In genomic region chr17:67245073-67245693, GRCh38 we compare ENCODE assay signal across 1 cellular context.
TF ChIP-seq lines count a peak whose summit lies in the region.

HELZ (minus strand) TSS chr17:67245196; CDS start chr17:67218804, 26,392 bp downstream.

TF ChIP-seq in K562, 482 proteins besides CTCF, POLR2A, EP300 and RAD21 (continued from another document and continues in another):
- 0 out of 2 replicates have a peak, but pooled peaks have one; percentile 57 for TF ChIP-seq ZNF592 (IDR thresholded peaks at IDR 0.05)
- no peak for TF ChIP-seq ARID1B (IDR thresholded peaks at IDR 0.05)
- TF ChIP-seq ZNF311 (CRISPR knock-in tag; IDR thresholded peaks at IDR 0.05) = no peak
- TF ChIP-seq ZNF444 (CRISPR knock-in tag; IDR thresholded peaks at IDR 0.05) = no peak
- no peak for TF ChIP-seq KAT7 (CRISPR knock-in tag; IDR thresholded peaks at IDR 0.05; ENCODE audit: borderline replicate concordance)
- 0 out of 2 replicates have a peak, but pooled peaks have one; percentile 25 for TF ChIP-seq ZNF395 (CRISPR knock-in tag; IDR thresholded peaks at IDR 0.05)
- TF ChIP-seq TBL1XR1 (IDR thresholded peaks at IDR 0.05; ENCODE audit: low read length in 2 of 2) = no peak; a peak in 1 of 4 replicates
- no peak for TF ChIP-seq ZNF740 (CRISPR knock-in tag; IDR thresholded peaks at IDR 0.05)
- TF ChIP-seq ZNF740 (tag; IDR thresholded peaks at IDR 0.05) = peak in 1 of 2 experiments; percentile 8; a peak in 1 of 4 replicates
- TF ChIP-seq NR2C1 (IDR thresholded peaks at IDR 0.05) = no peak
- no peak for TF ChIP-seq NR2C1 (tag; IDR thresholded peaks at IDR 0.05)
- no peak for TF ChIP-seq HNRNPUL1 (IDR thresholded peaks at IDR 0.05; ENCODE audit: low read length)
- TF ChIP-seq SNRNP70 (optimal IDR thresholded peaks at IDR 0.05; ENCODE audit: low read depth, low read length) = no peak
- TF ChIP-seq ZNF318 (IDR thresholded peaks at IDR 0.05; ENCODE audit: borderline replicate concordance in 1 of 2, low read depth in 1 of 2) = no peak
- no peak for TF ChIP-seq ETS1 (conservative IDR thresholded peaks at IDR 0.05; ENCODE audit: control insufficient read depth, low read depth, low read length)
- no peak for TF ChIP-seq SMAD3 (CRISPR knock-in tag; conservative IDR thresholded peaks at IDR 0.05)
- 0 out of 2 replicates have a peak, but pooled peaks have one; percentile 3 for TF ChIP-seq NFIC (IDR thresholded peaks at IDR 0.05)
- no peak for TF ChIP-seq RBM34 (IDR thresholded peaks at IDR 0.05; ENCODE audit: borderline replicate concordance, insufficient read depth, low read length)
- no peak for TF ChIP-seq KAT2B (IDR thresholded peaks at IDR 0.05; ENCODE audit: low read depth, low read length)
- no peak for TF ChIP-seq GTF2A2 (tag; IDR thresholded peaks at IDR 0.05)
- TF ChIP-seq HOXB6 (CRISPR knock-in tag; IDR thresholded peaks at IDR 0.05; ENCODE audit: borderline replicate concordance) = no peak
- no peak for TF ChIP-seq ZNF445 (CRISPR knock-in tag; IDR thresholded peaks at IDR 0.05; ENCODE audit: low read depth)
- TF ChIP-seq TCF7 (IDR thresholded peaks at IDR 0.05; ENCODE audit: borderline replicate concordance) = no peak
- no peak for TF ChIP-seq GTF2F1 (IDR thresholded peaks at IDR 0.05; ENCODE audit: low read depth, low read length)
- TF ChIP-seq TOE1 (IDR thresholded peaks at IDR 0.05; ENCODE audit: borderline replicate concordance) = no peak
- no peak for TF ChIP-seq TOE1 (CRISPR knock-in tag; IDR thresholded peaks at IDR 0.05; ENCODE audit: borderline replicate concordance, low read depth)
- no peak for TF ChIP-seq SMARCE1 (IDR thresholded peaks at IDR 0.05)
- no peak for TF ChIP-seq PURB (CRISPR knock-in tag; IDR thresholded peaks at IDR 0.05; ENCODE audit: low read depth)
- 0 out of 2 replicates have a peak, but pooled peaks have one; percentile 45 for TF ChIP-seq GTF2E2 (tag; IDR thresholded peaks at IDR 0.05)
- TF ChIP-seq IRF1 (CRISPR knock-in tag; IDR thresholded peaks at IDR 0.05; ENCODE audit: borderline replicate concordance) = no peak
- peak; percentile 28 for TF ChIP-seq KDM5B (IDR thresholded peaks at IDR 0.05; ENCODE audit: insufficient replicate concordance, low read depth, low read length)
- TF ChIP-seq ZFP30 (CRISPR knock-in tag; IDR thresholded peaks at IDR 0.05; ENCODE audit: borderline replicate concordance) = no peak
- no peak for TF ChIP-seq ZNF12 (CRISPR knock-in tag; IDR thresholded peaks at IDR 0.05)
- peak; percentile 50 for TF ChIP-seq ARID4B (CRISPR knock-in tag; IDR thresholded peaks at IDR 0.05)
- TF ChIP-seq MEF2A (IDR thresholded peaks at IDR 0.05; ENCODE audit: control insufficient read depth, low read depth, low read length) = no peak
